8 cellular contexts compared by ENCODE assay signal in genomic region chr22:46537946-46538815, GRCh38. TPM values are rescaled to one million over a fixed set of nuclear protein-coding genes. Genes with fewer than 3 reads are reported as not detected.
DNase-seq lines count a peak whose midpoint lies in the region; ATAC-seq and TF ChIP-seq lines count a peak whose summit lies in the region.

No MANE protein-coding gene starts in this region.

- ATAC-seq in right lobe of liver, result no peak

- H4K20me1 ChIP-seq in mammary epithelial cell (ENCODE audit: insufficient read depth, low read length), result no peaks in the 10 kb centered on the region

- TF ChIP-seq POLR2A in right lobe of liver (IDR thresholded peaks at IDR 0.05), result no peak

- no peaks in the 10 kb centered on the region for H3K36me3 ChIP-seq in ACC112 (ENCODE audit: insufficient read depth, low read length)
- H3K36me3 ChIP-seq in mammary epithelial cell (ENCODE audit: insufficient read depth, low read length), result peaks cover 3% of the 10 kb centered on the region
- H3K36me3 ChIP-seq in right lobe of liver, result no peaks in the 10 kb centered on the region

- TSS peak; percentile 30 for BruUV-seq in mammary epithelial cell (replicated peaks; lab: Mats Ljungman, UMichigan)

- H3K9me3 ChIP-seq in mammary epithelial cell (replicated peaks; ENCODE audit: insufficient read depth, low read length) (peaks cover 4% of the 10 kb centered on the region), right lobe of liver (no peaks in the 10 kb centered on the region)

- CTCF ChIA-PET in mammary epithelial cell (lab: Charles Lee; ENCODE audit: low non-redundant PET), result interaction anchor here (0.8 to 2.1 kb wide), 2 partner anchors 170 to 183 kb away, joined by 3 to 14 read pairs; no protein-coding TSS in a partner anchor

- H3K27me3 ChIP-seq in ACC112 (ENCODE audit: insufficient read depth, low read length), result peaks cover 11% of the 10 kb centered on the region; the same call in 1 of the 2 replicates
- peaks cover 19% of the 10 kb centered on the region for H3K27me3 ChIP-seq in HL-60 (ENCODE audit: insufficient read depth, poor library complexity, severe bottlenecking)
- H3K27me3 ChIP-seq in mammary epithelial cell (ENCODE audit: insufficient read depth, low read length), result no peaks in the 10 kb centered on the region
- H3K27me3 ChIP-seq in right lobe of liver, result peaks cover 0 to 4% of the 10 kb centered on the region in 2 donors

- 0% methylated on average over 21 of the region's 70 CpGs for WGBS in mammary epithelial cell (ENCODE audit: low coverage, missing lambda C conversion rate)
- 1% methylated on average over 27 of the region's 70 CpGs for WGBS in right lobe of liver (ENCODE audit: insufficient coverage, low coverage, low lambda C conversion rate, missing lambda C conversion rate)

- no peak for DNase-seq in HL-60 (ENCODE audit: low read depth in 1 of 2, low spot score in 1 of 2)
- DNase-seq in mammary epithelial cell, result peak; percentile 66
- no peak for DNase-seq in right lobe of liver
- no peak for DNase-seq in OCI-M1 (lab: John Stamatoyannopoulos, UW)
- DNase-seq in mucosa of gallbladder (ENCODE audit: low spot score), result no peak
- no peak for DNase-seq in central memory CD4-positive, alpha-beta T cell
- no peak for DNase-seq in GF-D8 (lab: John Stamatoyannopoulos, UW)

- intact Hi-C loops in mammary epithelial cell (cut with micrococcal nuclease), result loop anchor here (1.0 to 5.0 kb wide), 5 partner anchors 24 to 171 kb away; no protein-coding TSS in a partner anchor
- intact Hi-C loops in right lobe of liver (cut with DNase I), result loop anchor here in 1 of 2 donors (5.0 kb wide), 1 partner anchor 181 kb away; no protein-coding TSS in a partner anchor

- dilution Hi-C loops in mammary epithelial cell (cut with HindIII; ENCODE audit: low sequenced_read_pairs), result no loop called here

- H2AFZ ChIP-seq in ACC112 (ENCODE audit: low read length, unreplicated experiment) (no peak overlapping the region), mammary epithelial cell (ENCODE audit: low read depth, low read length) (peak overlapping the region; percentile 74)

- H3K9ac ChIP-seq in mammary epithelial cell (ENCODE audit: insufficient read depth, low read length), result peak overlapping the region; percentile 71

- in situ Hi-C loops in mammary epithelial cell (cut with MboI; ENCODE audit: low sequenced_read_pairs in 2 of 2), result loop anchor here (5.0 to 25.0 kb wide), 6 partner anchors 83 to 526 kb away; no protein-coding TSS in a partner anchor

- no peak for TF ChIP-seq CTCF in HL-60 (IDR thresholded peaks at IDR 0.05; ENCODE audit: insufficient read depth, low read length)
- TF ChIP-seq CTCF in mammary epithelial cell (conservative IDR thresholded peaks at IDR 0.05 in 1 of 2, IDR thresholded peaks at IDR 0.05 in 1 of 2; ENCODE audit: extremely low read depth in 1 of 2, insufficient read depth in 1 of 2, low read depth in 1 of 2, low read length in 2 of 2), result peak in 1 of 2 donors; percentile 25
- no peak for TF ChIP-seq CTCF in right lobe of liver (IDR thresholded peaks at IDR 0.05)

- H3K4me1 ChIP-seq in ACC112 (ENCODE audit: control insufficient read depth, insufficient read depth, low read length, unreplicated experiment), result no peaks in the 10 kb centered on the region
- peaks cover 48% of the 10 kb centered on the region for H3K4me1 ChIP-seq in mammary epithelial cell (ENCODE audit: insufficient read depth, low read length)
- peaks cover 0 to 8% (median 0%) of the 10 kb centered on the region in 4 donors for H3K4me1 ChIP-seq in right lobe of liver

- no peaks in the 10 kb centered on the region for H3K79me2 ChIP-seq in ACC112 (ENCODE audit: control insufficient read depth, insufficient read depth, low read length, unreplicated experiment)
- H3K79me2 ChIP-seq in mammary epithelial cell (ENCODE audit: insufficient read depth, low read length), result peaks cover 60% of the 10 kb centered on the region

- H3K27ac ChIP-seq in ACC112 (ENCODE audit: low read depth, low read length) (no peak overlapping the region), HL-60 (replicated peaks) (no peak overlapping the region), mammary epithelial cell (ENCODE audit: insufficient read depth, low read depth, low read length) (peak overlapping the region; percentile 69), right lobe of liver (no peak overlapping the region)

- peak overlapping the region; percentile 86 for H3K4me2 ChIP-seq in mammary epithelial cell (ENCODE audit: insufficient read depth, low read depth, low read length)

- H3K4me3 ChIP-seq in ACC112 (ENCODE audit: low read depth, low read length), result peak overlapping the region; percentile 63
- peak overlapping the region; percentile 38 for H3K4me3 ChIP-seq in HL-60 (replicated peaks; ENCODE audit: insufficient read depth, low read length)
- peak overlapping the region; percentile 56 to 83 (median 61) for H3K4me3 ChIP-seq in mammary epithelial cell (replicated peaks in 1 of 3; ENCODE audit: insufficient read depth in 1 of 3, low read depth in 2 of 3, low read length in 3 of 3)
- H3K4me3 ChIP-seq in right lobe of liver, result peak overlapping the region; percentile 9 to 31 (median 19)

RNA-seq across cellular contexts. Expression of gene CELSR1, which starts 0.8 kb away (rescaled TPM):
- total RNA-seq in mammary epithelial cell (10 to 100 TPM; 66.6 to 69.5 TPM), right lobe of liver (1 to 10 TPM; 2.9 to 8.2 (median 5.0) TPM), mucosa of gallbladder (6.7 TPM)
- 33.4 TPM for polyA plus RNA-seq in mammary epithelial cell
- polyA minus RNA-seq in mammary epithelial cell, result 52.9 TPM
